Comparison of ENCODE assay signal across 8 cellular contexts in the genomic region with DNA sequence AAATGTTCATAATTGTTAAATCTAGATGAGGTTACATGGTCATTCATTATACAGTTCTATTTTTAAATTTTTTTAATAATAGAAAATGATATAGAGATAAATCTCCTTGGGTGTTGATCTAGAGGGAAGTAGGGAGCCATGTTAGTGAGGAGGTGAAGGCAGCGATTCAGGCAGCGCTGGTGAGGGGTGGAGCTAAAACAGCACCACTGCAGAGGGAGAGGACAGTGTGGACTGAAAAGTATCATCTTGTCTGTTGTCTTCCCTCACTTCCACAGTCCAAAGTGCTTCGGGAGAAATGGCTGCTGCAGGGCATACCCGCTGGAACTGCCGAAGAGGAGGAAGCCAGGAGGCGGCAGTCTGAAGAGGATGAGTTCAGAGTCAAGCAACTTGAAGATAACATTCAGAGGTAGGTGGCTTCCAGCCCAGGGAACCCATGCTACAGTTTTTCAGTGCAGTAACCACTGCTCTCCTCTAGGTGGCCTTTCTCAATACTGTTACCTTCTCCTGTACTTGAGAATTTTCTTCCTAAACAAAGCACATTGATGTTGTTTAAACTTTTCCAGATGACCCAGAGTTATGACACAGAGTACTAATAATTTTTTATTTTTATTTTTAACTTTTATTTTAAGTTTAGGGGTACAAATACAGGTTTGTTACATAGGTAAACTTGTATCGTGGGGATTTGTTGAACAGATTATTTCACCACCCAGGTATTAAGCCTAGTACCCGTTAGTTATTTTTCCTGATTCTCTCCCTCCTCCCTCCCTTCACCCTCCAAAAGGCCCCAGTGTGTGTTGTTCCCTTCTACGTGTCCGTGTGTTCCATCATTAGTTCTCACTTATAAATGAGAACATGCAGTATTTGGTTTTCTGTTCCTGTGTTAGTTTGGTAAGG.
DNase-seq lines count a peak whose midpoint lies in the region; ATAC-seq and TF ChIP-seq lines count a peak whose summit lies in the region.

No MANE protein-coding gene starts in this region.

- no peaks in the 10 kb centered on the region for H3K4me1 Mint-ChIP-seq in activated CD8-positive, alpha-beta T cell treated with anti-CD3 and anti-CD28 coated beads, Interleukin-2, amount 10 ng/mL, durations not matched to agents 7 days and 5 days (ENCODE audit: low read depth)

- H3K27me3 Mint-ChIP-seq in activated CD8-positive, alpha-beta T cell treated with anti-CD3 and anti-CD28 coated beads, Interleukin-2, amount 10 ng/mL, durations not matched to agents 7 days and 5 days (ENCODE audit: low read depth), result peaks cover 13% of the 10 kb centered on the region

- no peaks in the 10 kb centered on the region for H3K9me3 ChIP-seq in upper lobe of right lung

- no peaks in the 10 kb centered on the region for H3K36me3 ChIP-seq in upper lobe of right lung

- H3K9me3 Mint-ChIP-seq in activated CD8-positive, alpha-beta T cell treated with anti-CD3 and anti-CD28 coated beads, Interleukin-2, amount 10 ng/mL, durations not matched to agents 7 days and 5 days (ENCODE audit: insufficient read depth), result no peaks in the 10 kb centered on the region

- DNase-seq in Daoy (ENCODE audit: low read depth) (peak; percentile 26), KBM-7 (peak; percentile 57), iPS DF 4.7 (ENCODE audit: extremely low read depth, low spot score) (peak; percentile 64), upper lobe of right lung (no peak), hippocampal formation (lab: John Stamatoyannopoulos, UW) (no peak), DMS153 treated with DMSO at 0.1 percent for 48 hours (lab: John Stamatoyannopoulos, UW; ENCODE audit: unreplicated experiment) (no peak)
- peak; percentile 47 for DNase-seq in activated CD8-positive, alpha-beta T cell treated with anti-CD3 and anti-CD28 coated beads, Interleukin-2, amount 10 ng/mL, durations not matched to agents 7 days and 5 days

- TF ChIP-seq CTCF in upper lobe of right lung (IDR thresholded peaks at IDR 0.05), result peak; percentile 71

- H3K27me3 ChIP-seq in upper lobe of right lung, result no peaks in the 10 kb centered on the region

- no peaks in the 10 kb centered on the region for H3K4me1 ChIP-seq in upper lobe of right lung

- H3K36me3 Mint-ChIP-seq in activated CD8-positive, alpha-beta T cell treated with anti-CD3 and anti-CD28 coated beads, Interleukin-2, amount 10 ng/mL, durations not matched to agents 7 days and 5 days (ENCODE audit: low read depth), result no peaks in the 10 kb centered on the region

- in situ Hi-C loops in KBM-7 (cut with MboI; ENCODE audit: low pct_unique_long_range_greater_than_20kb, low sequenced_read_pairs), result no loop called here

- no peak overlapping the region for H3K4me3 Mint-ChIP-seq in activated CD8-positive, alpha-beta T cell treated with anti-CD3 and anti-CD28 coated beads, Interleukin-2, amount 10 ng/mL, durations not matched to agents 7 days and 5 days

- ATAC-seq in GM21367 (IDR thresholded peaks at IDR 0.05; ENCODE audit: unreplicated experiment) (peak; percentile 88), upper lobe of right lung (peak; percentile 78)
- peak; percentile 77 for ATAC-seq in activated CD8-positive, alpha-beta T cell treated with anti-CD3 and anti-CD28 coated beads, Interleukin-2, amount 10 ng/mL, durations not matched to agents 7 days and 5 days

- CTCF ChIA-PET in activated CD8-positive, alpha-beta T cell treated with anti-CD3 and anti-CD28 coated beads, Interleukin-2, amount 10 ng/mL, durations not matched to agents 7 days and 5 days (lab: Charles Lee), result no interaction called here

- POLR2A ChIA-PET in activated CD8-positive, alpha-beta T cell treated with anti-CD3 and anti-CD28 coated beads, Interleukin-2, amount 10 ng/mL, durations not matched to agents 7 days and 5 days (lab: Charles Lee), result no interaction called here

- H3K27ac Mint-ChIP-seq in activated CD8-positive, alpha-beta T cell treated with anti-CD3 and anti-CD28 coated beads, Interleukin-2, amount 10 ng/mL, durations not matched to agents 7 days and 5 days, result no peak overlapping the region

- no peak overlapping the region for H3K4me3 ChIP-seq in upper lobe of right lung

- H3K27ac ChIP-seq in upper lobe of right lung, result no peak overlapping the region

- intact Hi-C loops in upper lobe of right lung (cut with DNase I), result no loop called here

Comparison
In these comparisons a context has a peak if more than half of its experiments do, and no peak if none do; other contexts are left out.
1. DNase-seq: peak in Daoy (single experiment), KBM-7 (single experiment), activated CD8-positive, alpha-beta T cell treated with anti-CD3 and anti-CD28 coated beads, Interleukin-2, amount 10 ng/mL, durations not matched to agents 7 days and 5 days (single experiment) and iPS DF 4.7 (single experiment); none in upper lobe of right lung (single experiment), hippocampal formation (0 of 2) and DMS153 treated with DMSO at 0.1 percent for 48 hours (single experiment).
2. Peak in every context shown above with its lines, with median percentiles within 50 percentile points of each other: ATAC-seq.